Comparison of ENCODE assay signal across 8 cellular contexts in genomic region chr15:50908209-50909043, GRCh38. TPM values are rescaled to one million over a fixed set of nuclear protein-coding genes. Genes with fewer than 3 reads are reported as not detected.
DNase-seq lines count a peak whose midpoint lies in the region; ATAC-seq and TF ChIP-seq lines count a peak whose summit lies in the region.

Gene AP4E1 (plus strand): TSS chr15:50908683. CDS start chr15:50908779, 96 bp downstream.

- no peak for TF ChIP-seq POLR2A in prostate gland (IDR thresholded peaks at IDR 0.05)

- no peaks in the 10 kb centered on the region for H3K27me3 ChIP-seq in prostate gland (replicated peaks; ENCODE audit: insufficient read depth)

- no peaks in the 10 kb centered on the region for H3K9me3 Mint-ChIP-seq in T-helper 1 cell treated with Interleukin-12 subunit alpha and Interleukin-12 subunit beta and Interleukin-4 antibody, amounts not matched to agents 30 μg/mL and 1 μg/mL, for 36 hours

- peak within 1 kb of the TSS; percentile 90 for H3K4me3 Mint-ChIP-seq in T-helper 1 cell treated with Interleukin-12 subunit alpha and Interleukin-12 subunit beta and Interleukin-4 antibody, amounts not matched to agents 30 μg/mL and 1 μg/mL, for 36 hours

- no peaks in the 10 kb centered on the region for H3K9me3 ChIP-seq in prostate gland

- ATAC-seq in GM18499 (IDR thresholded peaks at IDR 0.05; ENCODE audit: insufficient read depth, unreplicated experiment) (peak; percentile 45), HG02938 (IDR thresholded peaks at IDR 0.05; ENCODE audit: unreplicated experiment) (peak; percentile 45), left ventricle myocardium superior (peak; percentile 89)

- peak; percentile 98 to 100 (median 98) for TF ChIP-seq CTCF in prostate gland (IDR thresholded peaks at IDR 0.05)

- peaks cover 6% of the 10 kb centered on the region for H3K36me3 Mint-ChIP-seq in T-helper 1 cell treated with Interleukin-12 subunit alpha and Interleukin-12 subunit beta and Interleukin-4 antibody, amounts not matched to agents 30 μg/mL and 1 μg/mL, for 36 hours (ENCODE audit: low read depth)

- H3K4me3 ChIP-seq in prostate gland (peak within 1 kb of the TSS; percentile 91 to 94), urinary bladder (ENCODE audit: low read depth, low read length) (peak within 1 kb of the TSS; percentile 91)

- no peaks in the 10 kb centered on the region for H3K27me3 Mint-ChIP-seq in T-helper 1 cell treated with Interleukin-12 subunit alpha and Interleukin-12 subunit beta and Interleukin-4 antibody, amounts not matched to agents 30 μg/mL and 1 μg/mL, for 36 hours (ENCODE audit: low read depth)

- H3K36me3 ChIP-seq in prostate gland = no peaks in the 10 kb centered on the region
- H3K36me3 ChIP-seq in urinary bladder (ENCODE audit: insufficient read depth) = peaks cover 5% of the 10 kb centered on the region

- WGBS in prostate gland = under 1% methylated on average over 98 of the region's 102 CpGs
- under 1% methylated on average over 102 of the region's 102 CpGs for WGBS in urinary bladder

- H3K27ac Mint-ChIP-seq in T-helper 1 cell treated with Interleukin-12 subunit alpha and Interleukin-12 subunit beta and Interleukin-4 antibody, amounts not matched to agents 30 μg/mL and 1 μg/mL, for 36 hours = peak within 1 kb of the TSS; percentile 95

- H3K4me1 ChIP-seq in prostate gland (replicated peaks) (no peaks in the 10 kb centered on the region), urinary bladder (ENCODE audit: insufficient read depth) (no peaks in the 10 kb centered on the region)

- DNase-seq in NCI-H1694 treated with DMSO at 0.1 percent for 48 hours (lab: John Stamatoyannopoulos, UW) (peak; percentile 79), amniotic stem cell (lab: John Stamatoyannopoulos, UW) (peak; percentile 54), left ventricle myocardium superior (peak; percentile 93), prostate gland (ENCODE audit: low spot score) (peak; percentile 82)

- H3K4me1 Mint-ChIP-seq in T-helper 1 cell treated with Interleukin-12 subunit alpha and Interleukin-12 subunit beta and Interleukin-4 antibody, amounts not matched to agents 30 μg/mL and 1 μg/mL, for 36 hours (ENCODE audit: low read depth) = peaks cover 15% of the 10 kb centered on the region

- intact Hi-C loops in left ventricle myocardium superior (cut with micrococcal nuclease) = no loop called here
- intact Hi-C loops in prostate gland (cut with DNase I) = loop anchor here (5.0 kb wide), 1 partner anchor 221 kb away; the partner anchor contains the start of gene TRPM7

- H3K27ac ChIP-seq in prostate gland (peak within 1 kb of the TSS; percentile 78 to 84), urinary bladder (ENCODE audit: low read depth) (peak within 1 kb of the TSS; percentile 92)

RNA-seq across cellular contexts. Expression of gene AP4E1, which starts in this region (rescaled TPM):
- 7.1 TPM for total RNA-seq in left ventricle myocardium superior
- total RNA-seq in prostate gland = 1 to 10 TPM; 6.1 to 9.2 TPM
- total RNA-seq in urinary bladder = 19.2 TPM
- 5.3 TPM for polyA plus RNA-seq in urinary bladder

Comparison
In these comparisons a context has a peak if more than half of its experiments do, and no peak if none do; other contexts are left out.
1. Peak in every context shown above with its lines: DNase-seq, ATAC-seq, H3K4me3 ChIP-seq and H3K27ac ChIP-seq.